ENCODE assay signal across 30 cellular contexts in genomic region chr19:35149463-35149862, GRCh38. TPM values are rescaled to one million over a fixed set of nuclear protein-coding genes. Genes with fewer than 3 reads are reported as not detected.
"Had no signal": no experiment of that assay in that cellular context is flagged by ENCODE, and none has a peak within 500 bp of the region (broad histone marks: within the 10 kb centered on the region; RNA-seq: fewer than 3 reads in every experiment).

No MANE protein-coding gene starts in this region.

- H3K27ac Mint-ChIP-seq: natural killer cell; nephron progenitor cell; neural progenitor cell; progenitor cell of endocrine pancreas; stimulated activated effector memory CD8-positive, alpha-beta T cell treated with anti-CD3 and anti-CD28 coated beads, Interleukin-12 subunit alpha, Interleukin-12 subunit beta, amount 100 ng/mL, for 72 hours; stimulated activated naive CD8-positive, alpha-beta T cell treated with anti-CD3 and anti-CD28 coated beads, Interleukin-15, Interleukin-2, amounts not matched to agents 100 ng/mL and 50 ng/mL, for 24 hours had no signal

- H3K79me2 ChIP-seq: hepatocyte had no signal

- H3K27me3 ChIP-seq: ovary, upper lobe of left lung, vagina had no signal

- ATAC-seq: natural killer cell; right lobe of liver; stimulated activated effector memory CD8-positive, alpha-beta T cell treated with anti-CD3 and anti-CD28 coated beads, Interleukin-12 subunit alpha, Interleukin-12 subunit beta, amount 100 ng/mL, for 72 hours had no signal

- H3K36me3 ChIP-seq: left ventricle myocardium inferior, neural progenitor cell, neutrophil, ovary, right atrium auricular region, right lobe of liver, transverse colon, upper lobe of left lung, vagina had no signal

- H3K9me3 Mint-ChIP-seq: naive B cell; natural killer cell; nephron progenitor cell; neural progenitor cell; stimulated activated effector memory CD8-positive, alpha-beta T cell treated with anti-CD3 and anti-CD28 coated beads, Interleukin-12 subunit alpha, Interleukin-12 subunit beta, amount 100 ng/mL, for 72 hours; stimulated activated naive CD8-positive, alpha-beta T cell treated with anti-CD3 and anti-CD28 coated beads, Interleukin-15, Interleukin-2, amounts not matched to agents 100 ng/mL and 50 ng/mL, for 24 hours had no signal

- H3K9me3 ChIP-seq: left ventricle myocardium inferior, neutrophil, ovary, right atrium auricular region, right lobe of liver, transverse colon, upper lobe of left lung, vagina had no signal

- H3K4me2 ChIP-seq: hepatocyte, neural progenitor cell had no signal

- H3K4me3 Mint-ChIP-seq: nephron progenitor cell; neural progenitor cell; stimulated activated effector memory CD8-positive, alpha-beta T cell treated with anti-CD3 and anti-CD28 coated beads, Interleukin-12 subunit alpha, Interleukin-12 subunit beta, amount 100 ng/mL, for 72 hours; stimulated activated naive CD8-positive, alpha-beta T cell treated with anti-CD3 and anti-CD28 coated beads, Interleukin-15, Interleukin-2, amounts not matched to agents 100 ng/mL and 50 ng/mL, for 24 hours had no signal

- H2AFZ ChIP-seq: hepatocyte, neural progenitor cell had no signal

- H3K27me3 Mint-ChIP-seq: naive B cell; stimulated activated naive CD8-positive, alpha-beta T cell treated with anti-CD3 and anti-CD28 coated beads, Interleukin-15, Interleukin-2, amounts not matched to agents 100 ng/mL and 50 ng/mL, for 24 hours had no signal

- H3K36me3 Mint-ChIP-seq: naive B cell; natural killer cell; neural progenitor cell; stimulated activated effector memory CD8-positive, alpha-beta T cell treated with anti-CD3 and anti-CD28 coated beads, Interleukin-12 subunit alpha, Interleukin-12 subunit beta, amount 100 ng/mL, for 72 hours had no signal

- H3K4me3 ChIP-seq: hepatocyte, left ventricle myocardium inferior, lung, neural progenitor cell, ovary, right atrium auricular region, right lobe of liver, skin epidermis, transverse colon, upper lobe of left lung, vagina had no signal

- H3K27ac ChIP-seq: hepatocyte, left ventricle myocardium inferior, neural progenitor cell, neutrophil, ovary, right atrium auricular region, right lobe of liver, skin epidermis, transverse colon, upper lobe of left lung, vagina had no signal

- DNase-seq: islet precursor cell; left ventricle myocardium inferior; naive B cell; natural killer cell; nephron progenitor cell; occipital lobe; ovary; right lobe of liver; stimulated activated CD4-positive, alpha-beta T cell treated with anti-CD3 and anti-CD28 coated beads, Interleukin-12 subunit alpha, Interleukin-12 subunit beta, amount 100 ng/mL, for 4 hours; stimulated activated CD4-positive, alpha-beta T cell treated with anti-CD3 and anti-CD28 coated beads, Interleukin-15, amount 100 ng/mL, for 24 hours; stimulated activated CD4-positive, alpha-beta T cell treated with anti-CD3 and anti-CD28 coated beads, Interleukin-2, amount 100 ng/mL, for 24 hours; stimulated activated CD4-positive, alpha-beta T cell treated with anti-CD3 and anti-CD28 coated beads, Interleukin-4, amount 100 ng/mL, for 1 hour; stimulated activated naive CD4-positive, alpha-beta T cell; transverse colon; upper lobe of left lung had no signal

RNA-seq across cellular contexts. Expression of gene FXYD5, which starts 5.1 kb away (rescaled TPM):
- total RNA-seq: occipital lobe had no signal

RNA-seq across cellular contexts. Expression of gene FXYD7, which starts 6.4 kb away (rescaled TPM):
- total RNA-seq: kidney epithelial cell, left ventricle myocardium inferior, lung, mucosa of gallbladder, progenitor cell of endocrine pancreas, pulmonary artery endothelial cell, renal cortical epithelial cell, right atrium auricular region, transverse colon had no signal

RNA-seq across cellular contexts. Expression of gene FXYD1, which starts 10.8 kb away (rescaled TPM):
- total RNA-seq: kidney epithelial cell, natural killer cell, occipital lobe, progenitor cell of endocrine pancreas, renal cortical epithelial cell had no signal

RNA-seq across cellular contexts. Expression of gene LGI4, which starts 14.6 kb away (rescaled TPM):
- total RNA-seq: kidney epithelial cell, progenitor cell of endocrine pancreas, pulmonary artery endothelial cell, renal cortical epithelial cell had no signal

RNA-seq across cellular contexts. Expression of gene FXYD3, which starts 33.8 kb away (rescaled TPM):
- total RNA-seq: natural killer cell, occipital lobe, pulmonary artery endothelial cell, renal cortical epithelial cell, temporal lobe had no signal
